6 cellular contexts compared by ENCODE assay signal in the genomic region with DNA sequence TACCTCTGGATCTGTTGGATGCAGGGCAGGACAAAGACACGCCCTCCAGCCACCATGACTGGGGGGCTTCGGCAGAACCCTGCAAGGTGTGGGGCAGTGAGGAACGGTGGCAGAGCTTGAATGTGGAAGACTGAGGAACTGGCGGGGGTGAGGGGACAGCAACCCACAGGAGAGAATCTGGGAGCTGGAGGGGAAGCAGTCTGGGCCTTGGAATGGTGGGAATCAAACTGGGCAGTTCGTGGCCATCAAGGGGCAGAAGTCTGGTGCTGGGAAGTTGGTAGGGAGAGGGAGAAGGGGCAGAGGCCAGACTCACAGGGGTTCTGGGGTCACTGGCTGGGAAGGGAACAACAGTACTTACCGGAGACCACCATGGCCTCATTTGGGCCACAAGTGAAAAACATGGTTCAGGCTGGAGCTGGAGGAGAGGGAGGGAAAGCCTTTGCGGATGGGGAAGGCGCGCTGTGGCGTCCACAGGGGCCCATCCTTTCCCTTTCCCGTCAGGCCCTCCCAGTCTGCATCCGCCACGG. TPM values are rescaled to one million over a fixed set of nuclear protein-coding genes. Genes with fewer than 3 reads are reported as not detected.
DNase-seq lines count a peak whose midpoint lies in the region; TF ChIP-seq lines count a peak whose summit lies in the region.

No MANE protein-coding gene starts in this region.

- H3K36me3 Mint-ChIP-seq in glutamatergic neuron (ENCODE audit: unreplicated experiment): peaks cover 6% of the 10 kb centered on the region

- H3K27me3 ChIP-seq in ACC112 (ENCODE audit: insufficient read depth, low read length) (no peaks in the 10 kb centered on the region), NT2/D1 (ENCODE audit: insufficient read depth, insufficient read length) (no peaks in the 10 kb centered on the region), thymus (ENCODE audit: control insufficient read depth, insufficient read depth) (no peaks in the 10 kb centered on the region)

- DNase-seq in NT2/D1 (ENCODE audit: low read depth, low spot score): no peak
- no peak for DNase-seq in glutamatergic neuron
- no peak for DNase-seq in stimulated activated naive CD4-positive, alpha-beta T cell (lab: John Stamatoyannopoulos, UW)
- no peak for DNase-seq in NCI-H2107 (lab: John Stamatoyannopoulos, UW)

- H3K36me3 ChIP-seq in ACC112 (ENCODE audit: insufficient read depth, low read length) (peaks cover 30% of the 10 kb centered on the region; the same call in 1 of the 2 replicates), NT2/D1 (ENCODE audit: insufficient read depth, insufficient read length, low read length) (peaks cover 58% of the 10 kb centered on the region), thymus (ENCODE audit: control insufficient read depth, insufficient read depth) (no peaks in the 10 kb centered on the region)

- peaks cover 20% of the 10 kb centered on the region for H3K27me3 Mint-ChIP-seq in glutamatergic neuron (ENCODE audit: unreplicated experiment)

- H3K27ac Mint-ChIP-seq in glutamatergic neuron (ENCODE audit: unreplicated experiment): peak overlapping the region; percentile 95

- H3K27ac ChIP-seq in ACC112 (ENCODE audit: low read depth, low read length): peak overlapping the region; percentile 95
- H3K27ac ChIP-seq in thymus (ENCODE audit: low read depth): peak overlapping the region; percentile 90

- H3K9me3 ChIP-seq in NT2/D1 (ENCODE audit: insufficient read depth, low read length): no peaks in the 10 kb centered on the region
- no peaks in the 10 kb centered on the region for H3K9me3 ChIP-seq in thymus (ENCODE audit: control insufficient read depth)

- peaks cover 47% of the 10 kb centered on the region for H3K79me2 ChIP-seq in ACC112 (ENCODE audit: control insufficient read depth, insufficient read depth, low read length, unreplicated experiment)

- H3K4me1 ChIP-seq in ACC112 (ENCODE audit: control insufficient read depth, insufficient read depth, low read length, unreplicated experiment): peaks cover 18% of the 10 kb centered on the region
- peaks cover 4% of the 10 kb centered on the region for H3K4me1 ChIP-seq in NT2/D1 (ENCODE audit: insufficient read depth, insufficient read length)
- peaks cover 12% of the 10 kb centered on the region for H3K4me1 ChIP-seq in thymus (ENCODE audit: control insufficient read depth, insufficient read depth, low read length)

- H3K4me3 Mint-ChIP-seq in glutamatergic neuron (ENCODE audit: unreplicated experiment): peak overlapping the region; percentile 99

- no peak for TF ChIP-seq CTCF in glutamatergic neuron (IDR thresholded peaks at IDR 0.05; ENCODE audit: partially characterized antibody, unreplicated experiment)

- 26% methylated on average over 13 of the region's 13 CpGs for WGBS in thymus

- peaks cover 15% of the 10 kb centered on the region for H3K9me3 Mint-ChIP-seq in glutamatergic neuron (ENCODE audit: unreplicated experiment)

- H3K4me3 ChIP-seq in ACC112 (ENCODE audit: low read depth, low read length): peak overlapping the region; percentile 92
- peak overlapping the region; percentile 88 for H3K4me3 ChIP-seq in NT2/D1 (ENCODE audit: insufficient read length, low read depth)
- H3K4me3 ChIP-seq in thymus (ENCODE audit: low read length): peak overlapping the region; percentile 79

- peak overlapping the region; percentile 96 for H3K9ac ChIP-seq in NT2/D1 (ENCODE audit: insufficient read length, low read depth)

- H3K4me1 Mint-ChIP-seq in glutamatergic neuron (ENCODE audit: low read depth, unreplicated experiment): peaks cover 21% of the 10 kb centered on the region

- H2AFZ ChIP-seq in ACC112 (ENCODE audit: low read length, unreplicated experiment): no peak overlapping the region

RNA-seq across cellular contexts. Expression of gene FLOT1, which starts 0.6 kb away (rescaled TPM):
- 191 TPM for total RNA-seq in glutamatergic neuron (ENCODE audit: unreplicated experiment)
- polyA plus RNA-seq in thymus: 157 TPM

RNA-seq across cellular contexts. Expression of gene IER3, which starts 2.5 kb away (rescaled TPM):
- total RNA-seq in glutamatergic neuron (ENCODE audit: unreplicated experiment): 13.5 TPM
- 39.7 TPM for polyA plus RNA-seq in thymus

RNA-seq across cellular contexts. Expression of gene TUBB, which starts 21.7 kb away (rescaled TPM):
- total RNA-seq in glutamatergic neuron (ENCODE audit: unreplicated experiment): 2,264 TPM
- 137 TPM for polyA plus RNA-seq in thymus

RNA-seq across cellular contexts. Expression of gene MDC1, which starts 24.8 kb away (rescaled TPM):
- 50.4 TPM for total RNA-seq in glutamatergic neuron (ENCODE audit: unreplicated experiment)
- polyA plus RNA-seq in thymus: 21.6 TPM

RNA-seq across cellular contexts. Expression of gene NRM, which starts 51.1 kb away (rescaled TPM):
- 52.2 TPM for total RNA-seq in glutamatergic neuron (ENCODE audit: unreplicated experiment)
- 10.4 TPM for polyA plus RNA-seq in thymus
